9 cellular contexts compared by ENCODE assay signal in the genomic region with DNA sequence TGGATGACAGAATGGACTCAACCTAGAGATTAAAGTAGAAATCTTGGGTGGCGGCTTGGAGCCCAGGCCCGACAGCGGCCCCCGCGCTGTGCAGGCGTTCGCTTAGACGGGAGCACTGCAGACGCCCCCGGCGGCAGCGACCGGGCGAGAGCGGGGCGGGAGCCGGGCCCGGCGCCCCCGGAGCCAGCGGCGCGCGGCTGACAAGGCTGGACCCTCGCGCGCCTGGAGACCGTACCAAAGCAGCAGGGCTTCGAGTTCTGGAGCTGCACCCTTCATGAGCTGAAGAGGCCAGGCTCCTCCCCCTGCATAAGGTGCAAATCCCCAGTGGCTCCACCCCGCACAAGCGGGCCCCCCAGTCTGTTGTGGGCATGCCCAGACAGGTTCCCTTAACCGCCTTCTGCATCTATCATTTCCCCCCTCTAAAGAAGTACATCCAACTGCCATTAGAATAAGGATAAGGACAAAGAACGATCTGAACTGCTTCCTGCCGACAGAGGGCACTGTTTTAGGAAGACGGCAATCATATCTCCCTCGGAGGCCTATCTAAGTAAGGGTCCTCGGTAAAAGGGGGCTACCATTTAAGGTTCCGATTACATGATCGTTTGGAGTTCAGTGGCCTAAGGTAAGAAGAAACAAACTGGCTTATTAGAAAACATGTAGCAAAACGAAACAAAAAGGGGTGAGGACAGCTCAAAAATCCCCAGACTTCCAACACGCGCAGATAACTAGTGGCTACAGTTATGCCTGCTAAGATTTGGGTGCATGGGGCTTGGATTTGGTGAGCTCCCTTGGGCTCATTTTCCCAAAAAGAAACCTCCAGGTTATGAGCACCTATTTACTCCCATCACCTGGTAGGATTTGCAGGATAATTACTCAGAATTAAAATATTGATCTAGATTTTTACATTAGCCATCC.
DNase-seq lines count a peak whose midpoint lies in the region; ATAC-seq, FAIRE-seq and TF ChIP-seq lines count a peak whose summit lies in the region.
"Had no signal": no experiment of that assay in that cellular context is flagged by ENCODE, and none has a peak within 500 bp of the region (broad histone marks: within the 10 kb centered on the region; RNA-seq: fewer than 3 reads in every experiment).

No MANE protein-coding gene starts in this region.

- H3K4me1 Mint-ChIP-seq in effector memory CD8-positive, alpha-beta T cell (ENCODE audit: low read depth in 2 of 2): peaks cover 3% of the 10 kb centered on the region in 2 donors

- H3K79me2 ChIP-seq in MM.1S (ENCODE audit: low read length): no peaks in the 10 kb centered on the region

- H3K36me3 Mint-ChIP-seq in effector memory CD8-positive, alpha-beta T cell (ENCODE audit: insufficient read depth): peaks cover 3% of the 10 kb centered on the region

- no peak overlapping the region for H3K27ac Mint-ChIP-seq in effector memory CD8-positive, alpha-beta T cell

- no peaks in the 10 kb centered on the region for H3K9me3 Mint-ChIP-seq in effector memory CD8-positive, alpha-beta T cell

- H3K27me3 ChIP-seq in MM.1S (replicated peaks; ENCODE audit: insufficient read depth, low read length): no peaks in the 10 kb centered on the region
- H3K27me3 ChIP-seq: BLaER1 had no signal

- no peaks in the 10 kb centered on the region for H3F3A ChIP-seq in MM.1S (ENCODE audit: insufficient read depth, low read length)

- no peak overlapping the region for H3K27ac ChIP-seq in MM.1S (ENCODE audit: low read length)
- H3K27ac ChIP-seq: BLaER1 had no signal

- peak overlapping the region; percentile 20 to 21 for H3K4me3 Mint-ChIP-seq in effector memory CD8-positive, alpha-beta T cell

- H3K36me3 ChIP-seq in MM.1S (replicated peaks; ENCODE audit: insufficient read depth, low read length): no peaks in the 10 kb centered on the region

- no peak for TF ChIP-seq POLR2A in GM12892 (IDR thresholded peaks at IDR 0.05; ENCODE audit: low read depth, low read length)

- H3K4me3 ChIP-seq in MM.1S (ENCODE audit: low read length): no peak overlapping the region
- H3K4me3 ChIP-seq: BLaER1 had no signal

- no peaks in the 10 kb centered on the region for H3K9me3 ChIP-seq in MM.1S (replicated peaks; ENCODE audit: insufficient read depth, low read length)

- H2AFZ ChIP-seq in MM.1S (ENCODE audit: low read length): no peak overlapping the region

- no peak for FAIRE-seq in GM12892 (lab: Jason Lieb, UNC)
- FAIRE-seq in frontal cortex (lab: Jason Lieb, UNC): no peak

- TF ChIP-seq CTCF in MM.1S (IDR thresholded peaks at IDR 0.05; ENCODE audit: low read length): peak; percentile 36

- H3K9me2 ChIP-seq in MM.1S (replicated peaks; ENCODE audit: insufficient read depth, low read length): no peaks in the 10 kb centered on the region

- DNase-seq in activated CD4-positive, alpha-beta T cell treated with anti-CD3 and anti-CD28 coated beads for 48 hours: peak; percentile 21
- DNase-seq in activated CD4-positive, alpha-beta T cell treated with anti-CD3 and anti-CD28 coated beads for 1 hour: no peak
- DNase-seq in MM.1S (no peak), renal cortical epithelial cell (ENCODE audit: low read depth) (peak; percentile 33), GM12892 (ENCODE audit: insufficient read length) (no peak), frontal cortex (ENCODE audit: low spot score in 2 of 2) (no peak), NCI-H1105 (lab: John Stamatoyannopoulos, UW) (no peak)
- no peak for DNase-seq in effector memory CD8-positive, alpha-beta T cell

- no peak overlapping the region for H3K4me2 ChIP-seq in MM.1S (ENCODE audit: low read depth, low read length)
- H3K4me2 ChIP-seq: BLaER1 had no signal

- no peaks in the 10 kb centered on the region for H3K27me3 Mint-ChIP-seq in effector memory CD8-positive, alpha-beta T cell

- H4K20me1 ChIP-seq in MM.1S (ENCODE audit: insufficient read depth, low read length): no peaks in the 10 kb centered on the region
- H4K20me1 ChIP-seq: BLaER1 had no signal

- ATAC-seq in effector memory CD8-positive, alpha-beta T cell (replicated peaks): peak; percentile 8

- H3K4me1 ChIP-seq in MM.1S (ENCODE audit: low read length): no peaks in the 10 kb centered on the region
- H3K4me1 ChIP-seq: BLaER1 had no signal

- H3K9ac ChIP-seq in MM.1S (ENCODE audit: low read length): no peak overlapping the region
- H3K9ac ChIP-seq: BLaER1 had no signal

Comparison
In these comparisons a context has a peak if more than half of its experiments do, and no peak if none do; other contexts are left out.
1. DNase-seq: peak in activated CD4-positive, alpha-beta T cell treated with anti-CD3 and anti-CD28 coated beads for 48 hours (single experiment) and renal cortical epithelial cell (single experiment); none in activated CD4-positive, alpha-beta T cell treated with anti-CD3 and anti-CD28 coated beads for 1 hour (single experiment), MM.1S (single experiment), effector memory CD8-positive, alpha-beta T cell (0 of 3), GM12892 (single experiment), frontal cortex (0 of 2) and NCI-H1105 (single experiment).